In genomic region chr1:93846929-93847810, GRCh38 we compare ENCODE assay signal across 8 cellular contexts. TPM values are rescaled to one million over a fixed set of nuclear protein-coding genes. Genes with fewer than 3 reads are reported as not detected.
DNase-seq lines count a peak whose midpoint lies in the region; TF ChIP-seq lines count a peak whose summit lies in the region.

No MANE protein-coding gene starts in this region.

- H3K27ac Mint-ChIP-seq in nephron progenitor cell = peak overlapping the region; percentile 94
- H3K27ac Mint-ChIP-seq in stimulated activated naive CD8-positive, alpha-beta T cell treated with anti-CD3 and anti-CD28 coated beads, Interleukin-15, Interleukin-2, amounts not matched to agents 100 ng/mL and 50 ng/mL, for 24 hours = peak overlapping the region; percentile 90

- H3K4me1 Mint-ChIP-seq in nephron progenitor cell = peaks cover 14% of the 10 kb centered on the region
- H3K4me1 Mint-ChIP-seq in stimulated activated naive CD8-positive, alpha-beta T cell treated with anti-CD3 and anti-CD28 coated beads, Interleukin-15, Interleukin-2, amounts not matched to agents 100 ng/mL and 50 ng/mL, for 24 hours (ENCODE audit: low read depth) = peaks cover 34% of the 10 kb centered on the region

- peak overlapping the region; percentile 92 for H3K4me3 Mint-ChIP-seq in nephron progenitor cell
- peak overlapping the region; percentile 89 for H3K4me3 Mint-ChIP-seq in stimulated activated naive CD8-positive, alpha-beta T cell treated with anti-CD3 and anti-CD28 coated beads, Interleukin-15, Interleukin-2, amounts not matched to agents 100 ng/mL and 50 ng/mL, for 24 hours

- peaks cover 4% of the 10 kb centered on the region for H3K27me3 Mint-ChIP-seq in nephron progenitor cell (ENCODE audit: low read depth, poor library complexity)
- H3K27me3 Mint-ChIP-seq in stimulated activated naive CD8-positive, alpha-beta T cell treated with anti-CD3 and anti-CD28 coated beads, Interleukin-15, Interleukin-2, amounts not matched to agents 100 ng/mL and 50 ng/mL, for 24 hours = no peaks in the 10 kb centered on the region

- TF ChIP-seq CTCF in nephron progenitor cell (IDR thresholded peaks at IDR 0.05) = no peak

- peaks cover 2% of the 10 kb centered on the region; the same call in 1 of the 2 replicates for H3K36me3 ChIP-seq in H7 (replicated peaks; ENCODE audit: control insufficient read depth, insufficient read depth, low read length)

- peaks cover 33% of the 10 kb centered on the region for H3K9me3 Mint-ChIP-seq in nephron progenitor cell
- H3K9me3 Mint-ChIP-seq in stimulated activated naive CD8-positive, alpha-beta T cell treated with anti-CD3 and anti-CD28 coated beads, Interleukin-15, Interleukin-2, amounts not matched to agents 100 ng/mL and 50 ng/mL, for 24 hours = no peaks in the 10 kb centered on the region

- H3K27me3 ChIP-seq in H7 (ENCODE audit: control insufficient read depth, insufficient read depth, low read length) = no peaks in the 10 kb centered on the region; the same call in 1 of the 2 replicates

- H3K4me3 ChIP-seq in H7 (ENCODE audit: insufficient read depth, low read depth, low read length) = peak overlapping the region; percentile 96

- H3K36me3 Mint-ChIP-seq in nephron progenitor cell (ENCODE audit: low read depth) = peaks cover 17% of the 10 kb centered on the region
- no peaks in the 10 kb centered on the region for H3K36me3 Mint-ChIP-seq in stimulated activated naive CD8-positive, alpha-beta T cell treated with anti-CD3 and anti-CD28 coated beads, Interleukin-15, Interleukin-2, amounts not matched to agents 100 ng/mL and 50 ng/mL, for 24 hours (ENCODE audit: low read depth)

- DNase-seq in ELF-1 (ENCODE audit: low read depth, low spot score) (peak; percentile 97), H7 (peak; percentile 92), LoVo (ENCODE audit: low spot score) (peak; percentile 86), RPMI8226 (peak; percentile 83), fibroblast of the conjunctiva (ENCODE audit: low read depth) (peak; percentile 82), nephron progenitor cell (peak; percentile 88)
- DNase-seq in activated effector memory CD4-positive, alpha-beta T cell treated with Interleukin-2 at 50 U/mL for 16 hours = peak; percentile 85

RNA-seq across cellular contexts. Expression of gene DNTTIP2, which starts 31.8 kb away (rescaled TPM):
- 45.9 and 75.9 TPM in 2 replicates for total RNA-seq in H7 (2014; rRNA removed; shearing (Covaris generic))

Comparison
In these comparisons a context has a peak if more than half of its experiments do, and no peak if none do; other contexts are left out.
1. Peak in every context shown above with its lines: DNase-seq and H3K4me3 ChIP-seq.